In genomic region chr14:21395450-21395849, GRCh38 we compare ENCODE assay signal across 2 cellular contexts.
TF ChIP-seq lines count a peak whose summit lies in the region.

No MANE protein-coding gene starts in this region.

TF ChIP-seq in SK-N-SH, 30 proteins besides CTCF, POLR2A, EP300 and RAD21 (continued from another document):
- TF ChIP-seq, protein P1, sequence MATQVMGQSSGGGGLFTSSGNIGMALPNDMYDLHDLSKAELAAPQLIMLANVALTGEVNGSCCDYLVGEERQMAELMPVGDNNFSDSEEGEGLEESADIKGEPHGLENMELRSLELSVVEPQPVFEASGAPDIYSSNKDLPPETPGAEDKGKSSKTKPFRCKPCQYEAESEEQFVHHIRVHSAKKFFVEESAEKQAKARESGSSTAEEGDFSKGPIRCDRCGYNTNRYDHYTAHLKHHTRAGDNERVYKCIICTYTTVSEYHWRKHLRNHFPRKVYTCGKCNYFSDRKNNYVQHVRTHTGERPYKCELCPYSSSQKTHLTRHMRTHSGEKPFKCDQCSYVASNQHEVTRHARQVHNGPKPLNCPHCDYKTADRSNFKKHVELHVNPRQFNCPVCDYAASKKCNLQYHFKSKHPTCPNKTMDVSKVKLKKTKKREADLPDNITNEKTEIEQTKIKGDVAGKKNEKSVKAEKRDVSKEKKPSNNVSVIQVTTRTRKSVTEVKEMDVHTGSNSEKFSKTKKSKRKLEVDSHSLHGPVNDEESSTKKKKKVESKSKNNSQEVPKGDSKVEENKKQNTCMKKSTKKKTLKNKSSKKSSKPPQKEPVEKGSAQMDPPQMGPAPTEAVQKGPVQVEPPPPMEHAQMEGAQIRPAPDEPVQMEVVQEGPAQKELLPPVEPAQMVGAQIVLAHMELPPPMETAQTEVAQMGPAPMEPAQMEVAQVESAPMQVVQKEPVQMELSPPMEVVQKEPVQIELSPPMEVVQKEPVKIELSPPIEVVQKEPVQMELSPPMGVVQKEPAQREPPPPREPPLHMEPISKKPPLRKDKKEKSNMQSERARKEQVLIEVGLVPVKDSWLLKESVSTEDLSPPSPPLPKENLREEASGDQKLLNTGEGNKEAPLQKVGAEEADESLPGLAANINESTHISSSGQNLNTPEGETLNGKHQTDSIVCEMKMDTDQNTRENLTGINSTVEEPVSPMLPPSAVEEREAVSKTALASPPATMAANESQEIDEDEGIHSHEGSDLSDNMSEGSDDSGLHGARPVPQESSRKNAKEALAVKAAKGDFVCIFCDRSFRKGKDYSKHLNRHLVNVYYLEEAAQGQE (IDR thresholded peaks at IDR 0.05; ENCODE audit: low read depth, low read length), result no peak
- TF ChIP-seq PBX3 (IDR thresholded peaks at IDR 0.05) (no peak), FOXM1 (IDR thresholded peaks at IDR 0.05; ENCODE audit: low read depth) (no peak), TEAD4 (IDR thresholded peaks at IDR 0.05; ENCODE audit: borderline replicate concordance, insufficient read depth) (no peak), SMC3 (IDR thresholded peaks at IDR 0.05; ENCODE audit: low read depth, low read length) (no peak), RFX5 (IDR thresholded peaks at IDR 0.05; ENCODE audit: low read length) (no peak), ZBTB33 (IDR thresholded peaks at IDR 0.05; ENCODE audit: borderline replicate concordance, low read depth) (no peak), FOSL2 (IDR thresholded peaks at IDR 0.05; ENCODE audit: borderline replicate concordance, low read depth) (no peak), FOXJ3 (CRISPR knock-in tag; IDR thresholded peaks at IDR 0.05) (no peak), MXI1 (IDR thresholded peaks at IDR 0.05; ENCODE audit: low read depth, low read length) (no peak), ELF1 (IDR thresholded peaks at IDR 0.05) (no peak)
- TF ChIP-seq, protein P2, sequence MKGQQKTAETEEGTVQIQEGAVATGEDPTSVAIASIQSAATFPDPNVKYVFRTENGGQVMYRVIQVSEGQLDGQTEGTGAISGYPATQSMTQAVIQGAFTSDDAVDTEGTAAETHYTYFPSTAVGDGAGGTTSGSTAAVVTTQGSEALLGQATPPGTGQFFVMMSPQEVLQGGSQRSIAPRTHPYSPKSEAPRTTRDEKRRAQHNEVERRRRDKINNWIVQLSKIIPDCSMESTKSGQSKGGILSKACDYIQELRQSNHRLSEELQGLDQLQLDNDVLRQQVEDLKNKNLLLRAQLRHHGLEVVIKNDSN (IDR thresholded peaks at IDR 0.05; ENCODE audit: borderline replicate concordance, low read depth), result no peak
- TF ChIP-seq, protein P3, sequence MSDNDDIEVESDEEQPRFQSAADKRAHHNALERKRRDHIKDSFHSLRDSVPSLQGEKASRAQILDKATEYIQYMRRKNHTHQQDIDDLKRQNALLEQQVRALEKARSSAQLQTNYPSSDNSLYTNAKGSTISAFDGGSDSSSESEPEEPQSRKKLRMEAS (IDR thresholded peaks at IDR 0.05; ENCODE audit: low read depth), result no peak

TF ChIP-seq in SK-N-SH treated with all-trans-retinoic acid at 6 μM for 48 hours, 23 proteins besides CTCF, POLR2A, EP300 and RAD21 (continued from another document):
- TF ChIP-seq CSRNP3 (CRISPR knock-in tag; IDR thresholded peaks at IDR 0.05) (no peak), TSHZ2 (CRISPR knock-in tag; IDR thresholded peaks at IDR 0.05) (no peak), BACH2 (CRISPR knock-in tag; IDR thresholded peaks at IDR 0.05; ENCODE audit: borderline replicate concordance) (no peak), CSDC2 (CRISPR knock-in tag; IDR thresholded peaks at IDR 0.05) (no peak), ISL1 (CRISPR knock-in tag; IDR thresholded peaks at IDR 0.05) (no peak), OSR1 (CRISPR knock-in tag; IDR thresholded peaks at IDR 0.05) (no peak), ZFP3 (CRISPR knock-in tag; IDR thresholded peaks at IDR 0.05) (no peak)
- TF ChIP-seq, protein P4, sequence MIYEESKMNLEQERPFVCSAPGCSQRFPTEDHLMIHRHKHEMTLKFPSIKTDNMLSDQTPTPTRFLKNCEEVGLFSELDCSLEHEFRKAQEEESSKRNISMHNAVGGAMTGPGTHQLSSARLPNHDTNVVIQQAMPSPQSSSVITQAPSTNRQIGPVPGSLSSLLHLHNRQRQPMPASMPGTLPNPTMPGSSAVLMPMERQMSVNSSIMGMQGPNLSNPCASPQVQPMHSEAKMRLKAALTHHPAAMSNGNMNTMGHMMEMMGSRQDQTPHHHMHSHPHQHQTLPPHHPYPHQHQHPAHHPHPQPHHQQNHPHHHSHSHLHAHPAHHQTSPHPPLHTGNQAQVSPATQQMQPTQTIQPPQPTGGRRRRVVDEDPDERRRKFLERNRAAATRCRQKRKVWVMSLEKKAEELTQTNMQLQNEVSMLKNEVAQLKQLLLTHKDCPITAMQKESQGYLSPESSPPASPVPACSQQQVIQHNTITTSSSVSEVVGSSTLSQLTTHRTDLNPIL (CRISPR knock-in tag; IDR thresholded peaks at IDR 0.05; ENCODE audit: low read depth), result no peak
